ENCODE assay signal across 30 cellular contexts in the genomic region with DNA sequence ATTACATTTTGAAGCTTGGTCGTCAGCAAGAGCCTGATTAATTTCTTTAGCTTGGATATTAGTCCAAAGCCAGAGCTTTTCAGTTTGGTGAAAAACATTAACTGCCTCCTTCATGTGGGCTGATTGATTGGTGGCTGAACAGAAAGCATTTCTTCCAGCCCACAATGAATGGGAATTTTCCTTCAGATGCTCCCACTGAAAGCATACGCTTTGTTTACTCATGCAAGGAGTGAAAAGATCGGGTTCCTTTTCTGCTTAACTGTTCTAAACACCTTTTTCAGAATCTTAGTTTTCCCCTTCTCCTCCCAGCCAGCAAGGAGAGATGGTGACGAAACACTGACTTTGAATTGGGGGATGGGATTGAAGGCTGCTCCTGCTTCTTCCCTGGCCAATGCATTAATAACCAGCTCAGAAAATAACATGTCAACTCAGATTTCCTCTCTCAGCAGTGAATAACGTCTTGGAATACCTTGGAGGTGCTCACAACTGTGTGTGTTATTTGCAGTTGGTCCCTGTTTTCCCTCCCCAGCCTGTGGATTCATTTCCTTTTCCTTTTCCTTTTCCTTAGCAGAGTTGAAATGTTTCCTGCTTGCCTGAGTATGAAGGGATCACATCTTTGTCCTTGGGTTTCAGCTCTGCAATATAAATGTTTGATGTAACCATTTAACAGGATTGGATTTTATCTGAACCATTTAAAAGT.
"Had no signal": no experiment of that assay in that cellular context is flagged by ENCODE, and none has a peak within 500 bp of the region (broad histone marks: within the 10 kb centered on the region; RNA-seq: fewer than 3 reads in every experiment).

No MANE protein-coding gene starts in this region.

- H3K9me3 Mint-ChIP-seq: activated naive CD4-positive, alpha-beta T cell treated with anti-CD3 and anti-CD28 coated beads, Interleukin-2, amount 10 ng/mL, durations not matched to agents 7 days and 5 days; activated naive CD8-positive, alpha-beta T cell treated with anti-CD3 and anti-CD28 coated beads, Interleukin-2, amount 10 ng/mL, durations not matched to agents 7 days and 5 days; endodermal cell; neural crest cell had no signal

- H3K4me1 Mint-ChIP-seq: activated naive CD4-positive, alpha-beta T cell treated with anti-CD3 and anti-CD28 coated beads, Interleukin-2, amount 10 ng/mL, durations not matched to agents 7 days and 5 days; activated naive CD8-positive, alpha-beta T cell treated with anti-CD3 and anti-CD28 coated beads, Interleukin-2, amount 10 ng/mL, durations not matched to agents 7 days and 5 days had no signal

- ATAC-seq: activated CD4-positive, CD25-positive, alpha-beta regulatory T cell treated with anti-CD3 and anti-CD28 coated beads, Interleukin-2, amount 50 U/mL, for 24 hours; mucosa of descending colon; psoas muscle had no signal

- H3K4me3 Mint-ChIP-seq: activated naive CD4-positive, alpha-beta T cell treated with anti-CD3 and anti-CD28 coated beads, Interleukin-2, amount 10 ng/mL, durations not matched to agents 7 days and 5 days; activated naive CD8-positive, alpha-beta T cell treated with anti-CD3 and anti-CD28 coated beads, Interleukin-2, amount 10 ng/mL, durations not matched to agents 7 days and 5 days; endodermal cell; neural crest cell; T-helper 1 cell treated with Interleukin-12 subunit alpha and Interleukin-12 subunit beta and Interleukin-4 antibody, amounts not matched to agents 30 μg/mL and 1 μg/mL, for 36 hours had no signal

- H3K27me3 ChIP-seq: breast epithelium, right lobe of liver, tibial nerve had no signal

- H3K9me3 ChIP-seq: mucosa of descending colon, psoas muscle, right lobe of liver had no signal

- FAIRE-seq: TTC549 had no signal

- H3K27ac Mint-ChIP-seq: activated naive CD4-positive, alpha-beta T cell treated with anti-CD3 and anti-CD28 coated beads, Interleukin-2, amount 10 ng/mL, durations not matched to agents 7 days and 5 days; activated naive CD8-positive, alpha-beta T cell treated with anti-CD3 and anti-CD28 coated beads, Interleukin-2, amount 10 ng/mL, durations not matched to agents 7 days and 5 days; endodermal cell; T-helper 1 cell treated with Interleukin-12 subunit alpha and Interleukin-12 subunit beta and Interleukin-4 antibody, amounts not matched to agents 30 μg/mL and 1 μg/mL, for 36 hours had no signal

- H3K27ac ChIP-seq: breast epithelium, epithelial cell of prostate, esophagus squamous epithelium, left ventricle myocardium inferior, parathyroid adenoma, psoas muscle, right lobe of liver, tibial nerve, WERI-Rb-1 had no signal

- DNase-seq: activated CD4-positive, alpha-beta T cell treated with anti-CD3 and anti-CD28 coated beads for 48 hours; activated CD4-positive, alpha-beta T cell treated with anti-CD3 and anti-CD28 coated beads, Interleukin-2, amount 50 U/mL, for 48 hours; activated CD8-positive, alpha-beta memory T cell treated with anti-CD3 and anti-CD28 coated beads for 24 hours; activated gamma-delta T cell; activated naive CD4-positive, alpha-beta T cell treated with anti-CD3 and anti-CD28 coated beads, Interleukin-2, amount 10 ng/mL, durations not matched to agents 7 days and 5 days; activated naive CD8-positive, alpha-beta T cell treated with anti-CD3 and anti-CD28 coated beads, Interleukin-2, amount 10 ng/mL, durations not matched to agents 7 days and 5 days; amniotic stem cell; central memory CD4-positive, alpha-beta T cell; endodermal cell; esophagus squamous epithelium; foreskin melanocyte; left ventricle myocardium inferior; mesendoderm; mucosa of descending colon; occipital lobe; psoas muscle; right lobe of liver; stimulated activated CD4-positive, alpha-beta T cell treated with anti-CD3 and anti-CD28 coated beads, Interleukin-2, amount 100 ng/mL, for 48 hours; stimulated activated naive CD4-positive, alpha-beta T cell treated with Interleukin-2 at 50 U/mL for 16 hours; T-helper 9 cell; WERI-Rb-1 had no signal

- H3K36me3 ChIP-seq: breast epithelium, esophagus squamous epithelium, left ventricle myocardium inferior, right lobe of liver, tibial nerve, WERI-Rb-1 had no signal

- H3K4me1 ChIP-seq: breast epithelium, esophagus squamous epithelium, parathyroid adenoma, psoas muscle, right lobe of liver, tibial nerve had no signal

- H3K9ac ChIP-seq: parathyroid adenoma had no signal

- H3K27me3 Mint-ChIP-seq: activated naive CD4-positive, alpha-beta T cell treated with anti-CD3 and anti-CD28 coated beads, Interleukin-2, amount 10 ng/mL, durations not matched to agents 7 days and 5 days; activated naive CD8-positive, alpha-beta T cell treated with anti-CD3 and anti-CD28 coated beads, Interleukin-2, amount 10 ng/mL, durations not matched to agents 7 days and 5 days had no signal

- H3K4me3 ChIP-seq: breast epithelium, esophagus squamous epithelium, left ventricle myocardium inferior, lung, mucosa of descending colon, psoas muscle, right lobe of liver, tibial nerve had no signal

- H3K36me3 Mint-ChIP-seq: activated naive CD4-positive, alpha-beta T cell treated with anti-CD3 and anti-CD28 coated beads, Interleukin-2, amount 10 ng/mL, durations not matched to agents 7 days and 5 days; activated naive CD8-positive, alpha-beta T cell treated with anti-CD3 and anti-CD28 coated beads, Interleukin-2, amount 10 ng/mL, durations not matched to agents 7 days and 5 days had no signal

- H2AFZ ChIP-seq: parathyroid adenoma had no signal

- H3K79me2 ChIP-seq: parathyroid adenoma had no signal
